ENCODE assay signal across 19 cellular contexts in the genomic region with DNA sequence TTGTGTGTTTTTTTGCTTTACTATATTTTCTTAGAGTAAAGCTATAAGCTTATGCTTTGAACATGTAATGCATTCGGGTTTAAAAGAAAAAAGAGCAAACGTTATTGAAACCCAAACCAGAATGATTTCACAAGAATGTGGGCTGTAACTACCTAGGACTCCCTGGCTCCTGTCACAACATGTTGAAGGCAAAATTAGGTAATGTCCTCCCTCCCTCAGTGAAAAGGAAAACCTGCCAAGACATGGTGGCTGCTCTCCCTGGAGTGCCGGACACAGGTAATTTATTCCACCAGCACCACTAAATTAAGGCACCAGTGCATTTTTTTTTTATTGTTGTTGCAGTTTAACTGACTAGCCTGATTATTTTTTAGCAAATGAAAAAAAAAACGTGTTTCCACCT.
A peak's percentile ranks its signal among the peaks of the same experiment; 100 is the strongest.
DNase-seq lines count a peak whose midpoint lies in the region; ATAC-seq, FAIRE-seq and TF ChIP-seq lines count a peak whose summit lies in the region.
"Had no signal": no experiment of that assay in that cellular context is flagged by ENCODE, and none has a peak within 500 bp of the region (broad histone marks: within the 10 kb centered on the region; RNA-seq: fewer than 3 reads in every experiment).

No MANE protein-coding gene starts in this region.

- ATAC-seq in gastrocnemius medialis (peak; percentile 68 to 77), GM21526 (IDR thresholded peaks at IDR 0.05; ENCODE audit: low FRiP score, unreplicated experiment) (no peak), HepG2 (no peak)
- ATAC-seq: activated CD4-positive, CD25-positive, alpha-beta regulatory T cell treated with anti-CD3 and anti-CD28 coated beads, Interleukin-2, amount 50 U/mL, for 24 hours; body of pancreas; SK-N-SH treated with all-trans-retinoic acid at 6 μM for 48 hours had no signal

- TF ChIP-seq EP300 in HepG2 (IDR thresholded peaks at IDR 0.05; ENCODE audit: low read depth in 2 of 2, low read length in 2 of 2) (no peak), HepG2 (CRISPR knock-in tag; IDR thresholded peaks at IDR 0.05; ENCODE audit: borderline replicate concordance) (no peak)

- intact Hi-C loops in gastrocnemius medialis (cut with DNase I; ENCODE audit: low total_unique reads) (no loop called here), HepG2 (cut with micrococcal nuclease; ENCODE audit: unreplicated experiment) (no loop called here)

- BruUV-seq in HepG2 (replicated peaks; lab: Mats Ljungman, UMichigan): no TSS peak

- H3K4me3 ChIP-seq in epithelial cell of esophagus (ENCODE audit: low read length): no peak overlapping the region
- no peak overlapping the region for H3K4me3 ChIP-seq in gastrocnemius medialis
- no peak overlapping the region for H3K4me3 ChIP-seq in HepG2 (replicated peaks in 1 of 3; ENCODE audit: insufficient read depth in 1 of 3, low read depth in 2 of 3, low read length in 3 of 3)
- H3K4me3 ChIP-seq: body of pancreas, stomach, uterus had no signal

- H3K36me3 ChIP-seq in gastrocnemius medialis (no peaks in the 10 kb centered on the region), HepG2 (replicated peaks in 1 of 2; ENCODE audit: control insufficient read depth in 1 of 2, insufficient read depth in 2 of 2, low read length in 2 of 2) (no peaks in the 10 kb centered on the region)
- H3K36me3 ChIP-seq: stomach, uterus had no signal

- no peak overlapping the region for H3K4me2 ChIP-seq in HepG2 (ENCODE audit: low read depth, low read length)
- H3K4me2 ChIP-seq: KMS-11 had no signal

- H3K9me3 ChIP-seq in gastrocnemius medialis: no peaks in the 10 kb centered on the region
- H3K9me3 ChIP-seq in HepG2 (ENCODE audit: low read length): no peaks in the 10 kb centered on the region
- H3K9me3 ChIP-seq: body of pancreas, stomach, uterus had no signal

- TF ChIP-seq RAD21 in HepG2 (CRISPR knock-in tag; IDR thresholded peaks at IDR 0.05): no peak

- CTCF ChIA-PET in HepG2 (lab: Yijun Ruan, JAX; ENCODE audit: low intra/inter-chr PET ratio, low total read pairs): no interaction called here

- no peak for TF ChIP-seq CTCF in epithelial cell of esophagus (IDR thresholded peaks at IDR 0.05; ENCODE audit: insufficient read depth, low read depth, low read length, missing control alignments)
- no peak for TF ChIP-seq CTCF in gastrocnemius medialis (IDR thresholded peaks at IDR 0.05 in 4 of 5, conservative IDR thresholded peaks at IDR 0.05 in 1 of 5)
- no peak for TF ChIP-seq CTCF in HepG2 (CRISPR knock-in tag; IDR thresholded peaks at IDR 0.05)

- 23% methylated on average over 4 of the region's 4 CpGs for WGBS in HepG2 (ENCODE audit: low lambda C conversion rate)

- H3K4me1 ChIP-seq in gastrocnemius medialis (peaks cover 11 to 14% of the 10 kb centered on the region in 2 donors), HepG2 (ENCODE audit: insufficient read depth, low read length) (0 out of 2 replicates have a peak, but pooled peaks cover 2% of the 10 kb centered on the region)
- H3K4me1 ChIP-seq: uterus had no signal

- TF ChIP-seq POLR2A in gastrocnemius medialis (IDR thresholded peaks at IDR 0.05) (no peak), HepG2 (IDR thresholded peaks at IDR 0.05; ENCODE audit: insufficient read depth in 1 of 2, low read depth in 2 of 2, low read length in 2 of 2) (no peak)

- DNase-seq in HPDE6-E6E7 (ENCODE audit: extremely low spot score) (peak; percentile 58), NCI-H345 treated with DMSO at 0.1 percent for 48 hours (lab: John Stamatoyannopoulos, UW; ENCODE audit: unreplicated experiment) (peak; percentile 73), epithelial cell of esophagus (ENCODE audit: low read depth) (peak; percentile 94), gastrocnemius medialis (no peak), HepG2 (ENCODE audit: low spot score) (no peak), KG1 (lab: John Stamatoyannopoulos, UW) (no peak)
- DNase-seq: activated naive CD8-positive, alpha-beta T cell treated with anti-CD3 and anti-CD28 coated beads, Interleukin-2, amount 10 ng/mL, durations not matched to agents 7 days and 5 days; body of pancreas; dermis blood vessel endothelial cell; erythroblast; HFFc6; NCI-H526 treated with DMSO at 0.1 percent for 48 hours; stomach; T-helper 9 cell; uterus had no signal

- H2AFZ ChIP-seq in HepG2 (ENCODE audit: low read length): no peak overlapping the region

- POLR2A ChIA-PET in HepG2 (lab: Yijun Ruan, JAX): no interaction called here

- in situ Hi-C loops in gastrocnemius medialis (cut with MboI; ENCODE audit: low sequenced_read_pairs in 4 of 4) (no loop called here), HepG2 (cut with HindIII; ENCODE audit: extremely low pct_ligation_motif_present, low pct_unique_long_range_greater_than_20kb) (no loop called here)

- no peaks in the 10 kb centered on the region for H4K20me1 ChIP-seq in HepG2 (ENCODE audit: insufficient read depth, low read length)

- no peak for FAIRE-seq in HepG2 (lab: Jason Lieb, UNC)

- H3K27ac ChIP-seq in gastrocnemius medialis (no peak overlapping the region), HepG2 (ENCODE audit: extremely low read length, insufficient read depth, low read length) (no peak overlapping the region)
- H3K27ac ChIP-seq: KMS-11, stomach had no signal

- H3K27me3 ChIP-seq in gastrocnemius medialis: no peaks in the 10 kb centered on the region
- H3K27me3 ChIP-seq in HepG2 (ENCODE audit: control insufficient read depth in 1 of 2, insufficient read depth in 2 of 2, low read length in 2 of 2): peaks cover 0 to 4% of the 10 kb centered on the region in 2 experiments; a peak in 1 of 5 replicates
- H3K27me3 ChIP-seq: body of pancreas, stomach, uterus had no signal

- no peaks in the 10 kb centered on the region for H3K79me2 ChIP-seq in HepG2 (ENCODE audit: insufficient read depth, low read length)

- H3K9ac ChIP-seq in HepG2 (ENCODE audit: insufficient read depth, low read depth, low read length): no peak overlapping the region
- H3K9ac ChIP-seq: KMS-11 had no signal

TF ChIP-seq in HepG2, 621 proteins besides CTCF, POLR2A, EP300 and RAD21:
- TF ChIP-seq, protein P1, sequence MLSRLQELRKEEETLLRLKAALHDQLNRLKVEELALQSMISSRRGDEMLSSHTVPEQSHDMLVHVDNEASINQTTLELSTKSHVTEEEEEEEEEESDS (CRISPR knock-in tag; IDR thresholded peaks at IDR 0.05; ENCODE audit: borderline replicate concordance): no peak
- no peak for TF ChIP-seq ZNF530 (CRISPR knock-in tag; IDR thresholded peaks at IDR 0.05; ENCODE audit: low read depth)
- TF ChIP-seq ZNF496 (CRISPR knock-in tag; IDR thresholded peaks at IDR 0.05; ENCODE audit: insufficient replicate concordance): no peak
- no peak for TF ChIP-seq ZNF337 (CRISPR knock-in tag; IDR thresholded peaks at IDR 0.05; ENCODE audit: borderline replicate concordance, low read depth)
- TF ChIP-seq ZNF12 (CRISPR knock-in tag; IDR thresholded peaks at IDR 0.05): no peak
- TF ChIP-seq MAF1 (CRISPR knock-in tag; IDR thresholded peaks at IDR 0.05; ENCODE audit: borderline replicate concordance): no peak
- TF ChIP-seq ZNF672 (CRISPR knock-in tag; IDR thresholded peaks at IDR 0.05): no peak
- no peak for TF ChIP-seq ZC3H13 (CRISPR knock-in tag; IDR thresholded peaks at IDR 0.05)
- TF ChIP-seq, protein P2, sequence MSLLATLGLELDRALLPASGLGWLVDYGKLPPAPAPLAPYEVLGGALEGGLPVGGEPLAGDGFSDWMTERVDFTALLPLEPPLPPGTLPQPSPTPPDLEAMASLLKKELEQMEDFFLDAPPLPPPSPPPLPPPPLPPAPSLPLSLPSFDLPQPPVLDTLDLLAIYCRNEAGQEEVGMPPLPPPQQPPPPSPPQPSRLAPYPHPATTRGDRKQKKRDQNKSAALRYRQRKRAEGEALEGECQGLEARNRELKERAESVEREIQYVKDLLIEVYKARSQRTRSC (CRISPR knock-in tag; IDR thresholded peaks at IDR 0.05; ENCODE audit: low read depth): no peak

Comparison
In these comparisons a context has a peak if more than half of its experiments do, and no peak if none do; other contexts are left out.
1. DNase-seq: peak in HPDE6-E6E7 (single experiment), NCI-H345 treated with DMSO at 0.1 percent for 48 hours (single experiment) and epithelial cell of esophagus (single experiment); none in gastrocnemius medialis (0 of 2), HepG2 (single experiment) and KG1 (single experiment).
2. ATAC-seq: peak in gastrocnemius medialis (2 of 2); none in GM21526 (single experiment) and HepG2 (single experiment).